Comparison of ENCODE assay signal across 8 cellular contexts in genomic region chr2:96019909-96020590, GRCh38. TPM values are rescaled to one million over a fixed set of nuclear protein-coding genes. Genes with fewer than 3 reads are reported as not detected.
DNase-seq lines count a peak whose midpoint lies in the region; ATAC-seq and TF ChIP-seq lines count a peak whose summit lies in the region.
"Not testable (repeated sequence)": the region's sequence is repeated elsewhere in the genome, so short reads cannot be mapped to it uniquely, and the experiment has no call there.
"Had no signal": no experiment of that assay in that cellular context is flagged by ENCODE, and none has a peak within 500 bp of the region (broad histone marks: within the 10 kb centered on the region; RNA-seq: fewer than 3 reads in every experiment).

No MANE protein-coding gene starts in this region.

- H3K27me3 Mint-ChIP-seq in activated T-helper 17 cell treated with anti-CD3 and anti-CD28 coated beads, Interleukin-2, amount 50 U/mL, for 72 hours: not testable (repeated sequence)

- not testable (repeated sequence) for H4K20me1 ChIP-seq in PC-3 (ENCODE audit: low read length)

- not testable (repeated sequence) for H3K4me1 Mint-ChIP-seq in activated T-helper 17 cell treated with anti-CD3 and anti-CD28 coated beads, Interleukin-2, amount 50 U/mL, for 72 hours

- BruUV-seq in PC-3 (replicated peaks; lab: Mats Ljungman, UMichigan): not testable (repeated sequence)

- H3K27ac ChIP-seq in PC-3 (ENCODE audit: low read length): not testable (repeated sequence)
- H3K27ac ChIP-seq in dorsolateral prefrontal cortex: peak overlapping the region in 46 of 59 donors; percentile 10 to 88 (median 67)

- CTCF ChIA-PET in PC-3 (lab: Charles Lee): not testable (repeated sequence)

- not testable (repeated sequence) for H3K4me2 ChIP-seq in PC-3 (ENCODE audit: low read length)

- intact Hi-C loops in PC-3 (cut with micrococcal nuclease): not testable (repeated sequence)
- intact Hi-C loops in dorsolateral prefrontal cortex (cut with DNase I): loop anchor here (10.0 kb wide), 3 partner anchors 55 to 245 kb away; partner anchors contain the start of genes CIAO1 (in 1 of the 2) and TMEM127 (in 1 of the 2)
- intact Hi-C loops in posterior vena cava (cut with DNase I): loop anchor here in 1 of 2 donors (10.0 kb wide), 1 partner anchor 95 kb away; the partner anchor contains the start of gene ADRA2B

- POLR2A ChIA-PET in PC-3 (lab: Charles Lee; ENCODE audit: unreplicated experiment): not testable (repeated sequence)

- not testable (repeated sequence) for H3K4me1 ChIP-seq in PC-3 (ENCODE audit: insufficient read depth, low read length)

- H3K9me2 ChIP-seq in PC-3 (replicated peaks; ENCODE audit: low read length): not testable (repeated sequence)

- not testable (repeated sequence) for TF ChIP-seq CTCF in PC-3 (conservative IDR thresholded peaks at IDR 0.05; ENCODE audit: low read depth, low read length); astrocyte of the cerebellum (IDR thresholded peaks at IDR 0.05; ENCODE audit: low read depth, low read length, missing control alignments); dorsolateral prefrontal cortex (IDR thresholded peaks at IDR 0.05 in 54 of 56, conservative IDR thresholded peaks at IDR 0.05 in 2 of 56; ENCODE audit: low read depth in 1 of 56, partially characterized antibody in 56 of 56)

- H3K9ac ChIP-seq in PC-3 (ENCODE audit: low read length): not testable (repeated sequence)

- in situ Hi-C loops in astrocyte of the cerebellum (cut with HindIII; ENCODE audit: low sequenced_read_pairs): not testable (repeated sequence)

- H3K4me3 ChIP-seq in PC-3 (ENCODE audit: low read length); astrocyte of the cerebellum (ENCODE audit: low read depth, low read length); dorsolateral prefrontal cortex: not testable (repeated sequence)

- not testable (repeated sequence) for H3K4me3 Mint-ChIP-seq in activated T-helper 17 cell treated with anti-CD3 and anti-CD28 coated beads, Interleukin-2, amount 50 U/mL, for 72 hours

- H3K79me2 ChIP-seq in PC-3 (ENCODE audit: low read length): not testable (repeated sequence)

- DNase-seq in H4 (ENCODE audit: low spot score) (peak; percentile 31), astrocyte of the cerebellum (ENCODE audit: low read depth) (peak; percentile 3), posterior vena cava (ENCODE audit: low spot score) (peak; percentile 61)
- not testable (repeated sequence) for DNase-seq in PC-3; dorsolateral prefrontal cortex; stimulated activated naive CD8-positive, alpha-beta T cell treated with anti-CD3 and anti-CD28 coated beads, Interleukin-15, Interleukin-2, amounts not matched to agents 100 U/mL and 50 U/mL, for 24 hours

- H3K27me3 ChIP-seq in PC-3 (ENCODE audit: low read length); dorsolateral prefrontal cortex: not testable (repeated sequence)

- not testable (repeated sequence) for H2AFZ ChIP-seq in PC-3 (ENCODE audit: low read length)

- H3K36me3 Mint-ChIP-seq in activated T-helper 17 cell treated with anti-CD3 and anti-CD28 coated beads, Interleukin-2, amount 50 U/mL, for 72 hours (ENCODE audit: low read depth): not testable (repeated sequence)

- H3K9me3 ChIP-seq in PC-3 (ENCODE audit: low read length): not testable (repeated sequence)

- not testable (repeated sequence) for H3K36me3 ChIP-seq in PC-3 (ENCODE audit: low read depth, low read length)

- H3F3A ChIP-seq in PC-3 (ENCODE audit: low read length, unreplicated experiment): not testable (repeated sequence)

- peak; percentile 23 for ATAC-seq in PC-3
- peak; percentile 59 for ATAC-seq in activated T-helper 17 cell treated with anti-CD3 and anti-CD28 coated beads, Interleukin-2, amount 50 U/mL, for 72 hours (replicated peaks)
- ATAC-seq in stimulated activated naive CD8-positive, alpha-beta T cell treated with anti-CD3 and anti-CD28 coated beads, Interleukin-15, Interleukin-2, amounts not matched to agents 100 U/mL and 50 U/mL, for 24 hours: peak; percentile 70

- H3K9me3 Mint-ChIP-seq in activated T-helper 17 cell treated with anti-CD3 and anti-CD28 coated beads, Interleukin-2, amount 50 U/mL, for 72 hours: not testable (repeated sequence)

- H3K27ac Mint-ChIP-seq in activated T-helper 17 cell treated with anti-CD3 and anti-CD28 coated beads, Interleukin-2, amount 50 U/mL, for 72 hours: not testable (repeated sequence)

RNA-seq across cellular contexts. Expression of gene GPAT2, which starts 14.7 kb away (rescaled TPM):
- total RNA-seq in H4 (2014; rRNA removed; shearing (Covaris generic)): not detected in 2 replicates
- total RNA-seq in PC-3 (2014; rRNA removed) (not detected in 2 replicates), dorsolateral prefrontal cortex (10 to 100 TPM in 3 of 120 experiments, 1 to 10 TPM in 114, under 1 TPM in 3; 0.91 to 13.4 (median 4.5) TPM), posterior vena cava (1 to 10 TPM; 6.0 to 10.0 TPM)
- 10 to 100 TPM in 1 of 2 donors, 1 to 10 TPM in 1; 2.7 to 28.2 TPM for total RNA-seq in activated T-helper 17 cell treated with anti-CD3 and anti-CD28 coated beads, Interleukin-2, amount 50 U/mL, for 72 hours
- total RNA-seq: A172 had no signal

RNA-seq across cellular contexts. Expression of gene ANKRD36C, which starts 28.4 kb away (rescaled TPM):
- 1.4 and 2.5 TPM in 2 replicates for total RNA-seq in H4 (2014; rRNA removed; shearing (Covaris generic))
- total RNA-seq in PC-3 (2014; rRNA removed) (8.5 and 17.6 TPM in 2 replicates), dorsolateral prefrontal cortex (100 to 1,000 TPM in 112 of 120 experiments, 10 to 100 TPM in 8; 91.6 to 167 (median 125) TPM), posterior vena cava (10 to 100 TPM; 36.0 to 37.2 TPM)
- total RNA-seq in activated T-helper 17 cell treated with anti-CD3 and anti-CD28 coated beads, Interleukin-2, amount 50 U/mL, for 72 hours: 10 to 100 TPM; 67.1 to 74.0 TPM
